In genomic region chr1:235865565-235866206, GRCh38 we compare ENCODE assay signal across 8 cellular contexts.
DNase-seq lines count a peak whose midpoint lies in the region; ATAC-seq and TF ChIP-seq lines count a peak whose summit lies in the region.

No MANE protein-coding gene starts in this region.

- peak overlapping the region; percentile 87 for H3K4me3 ChIP-seq in ACC112 (ENCODE audit: low read depth, low read length)
- H3K4me3 ChIP-seq in NB4 (ENCODE audit: low read depth, low read length), result peak overlapping the region; percentile 94

- H3K27me3 ChIP-seq in ACC112 (ENCODE audit: insufficient read depth, low read length), result no peaks in the 10 kb centered on the region

- H3K36me3 ChIP-seq in ACC112 (ENCODE audit: insufficient read depth, low read length), result no peaks in the 10 kb centered on the region

- H3K27me3 Mint-ChIP-seq in dendritic cell treated with granulocyte-macrophage colony-stimulating factor and Interleukin-4, amounts not matched to agents 40 ng/mL and 50 ng/mL, for 4 days, result no peaks in the 10 kb centered on the region
- peaks cover 17% of the 10 kb centered on the region for H3K27me3 Mint-ChIP-seq in nephron (ENCODE audit: low read depth)

- no peak overlapping the region for H3K27ac ChIP-seq in ACC112 (ENCODE audit: low read depth, low read length)

- peak overlapping the region; percentile 64 for H2AFZ ChIP-seq in ACC112 (ENCODE audit: low read length, unreplicated experiment)

- H3K27ac Mint-ChIP-seq in dendritic cell treated with granulocyte-macrophage colony-stimulating factor and Interleukin-4, amounts not matched to agents 40 ng/mL and 50 ng/mL, for 4 days, result peak overlapping the region; percentile 96
- H3K27ac Mint-ChIP-seq in nephron, result peak overlapping the region; percentile 65 to 90 (median 79)

- H3K4me1 Mint-ChIP-seq in dendritic cell treated with granulocyte-macrophage colony-stimulating factor and Interleukin-4, amounts not matched to agents 40 ng/mL and 50 ng/mL, for 4 days (ENCODE audit: low read depth), result peaks cover 47% of the 10 kb centered on the region
- peaks cover 14% of the 10 kb centered on the region for H3K4me1 Mint-ChIP-seq in nephron

- ATAC-seq in GM19023 (IDR thresholded peaks at IDR 0.05; ENCODE audit: unreplicated experiment) (peak; percentile 1), HG03565 (IDR thresholded peaks at IDR 0.05; ENCODE audit: unreplicated experiment) (no peak)

- no peak for TF ChIP-seq POLR2A in NB4 (IDR thresholded peaks at IDR 0.05; ENCODE audit: extremely low read depth, insufficient read length)

- TF ChIP-seq CTCF in NB4 (IDR thresholded peaks at IDR 0.05; ENCODE audit: low read depth, low read length), result no peak
- no peak for TF ChIP-seq CTCF in nephron (IDR thresholded peaks at IDR 0.05; ENCODE audit: unreplicated experiment in 3 of 3)
- TF ChIP-seq CTCF in GM13976 (IDR thresholded peaks at IDR 0.05; ENCODE audit: borderline replicate concordance, control extremely low read depth, extremely low read depth, insufficient read depth, missing control alignments), result no peak

- peaks cover 23% of the 10 kb centered on the region for H3K4me1 ChIP-seq in ACC112 (ENCODE audit: control insufficient read depth, insufficient read depth, low read length, unreplicated experiment)

- DNase-seq in NB4 (ENCODE audit: low read depth), result no peak
- DNase-seq in stimulated activated CD4-positive, alpha-beta T cell treated with anti-CD3 and anti-CD28 coated beads, Interleukin-2, amount 100 ng/mL, for 24 hours, result no peak
- no peak for DNase-seq in GM13976 (ENCODE audit: low spot score)

- H3K4me3 Mint-ChIP-seq in dendritic cell treated with granulocyte-macrophage colony-stimulating factor and Interleukin-4, amounts not matched to agents 40 ng/mL and 50 ng/mL, for 4 days, result peak overlapping the region; percentile 94
- H3K4me3 Mint-ChIP-seq in nephron, result peak overlapping the region; percentile 96 to 99 (median 99)

- H3K36me3 Mint-ChIP-seq in dendritic cell treated with granulocyte-macrophage colony-stimulating factor and Interleukin-4, amounts not matched to agents 40 ng/mL and 50 ng/mL, for 4 days (ENCODE audit: low read depth), result peaks cover 18% of the 10 kb centered on the region
- no peaks in the 10 kb centered on the region for H3K36me3 Mint-ChIP-seq in nephron (ENCODE audit: low read depth)

- H3K9me3 Mint-ChIP-seq in dendritic cell treated with granulocyte-macrophage colony-stimulating factor and Interleukin-4, amounts not matched to agents 40 ng/mL and 50 ng/mL, for 4 days, result no peaks in the 10 kb centered on the region
- H3K9me3 Mint-ChIP-seq in nephron, result no peaks in the 10 kb centered on the region

- peaks cover 18% of the 10 kb centered on the region for H3K79me2 ChIP-seq in ACC112 (ENCODE audit: control insufficient read depth, insufficient read depth, low read length, unreplicated experiment)

- intact Hi-C loops in dendritic cell treated with granulocyte-macrophage colony-stimulating factor and Interleukin-4, amounts not matched to agents 40 ng/mL and 50 ng/mL, for 4 days (cut with micrococcal nuclease), result loop anchor here (1.0 to 10.0 kb wide), 4 partner anchors 15 to 106 kb away; no protein-coding TSS in a partner anchor

- in situ Hi-C loops in GM13976 (cut with MboI; ENCODE audit: low sequenced_read_pairs, unreplicated experiment), result no loop called here
